14 cellular contexts compared by ENCODE assay signal in genomic region chr1:18190598-18190997, GRCh38.
A peak's percentile ranks its signal among the peaks of the same experiment; 100 is the strongest.
DNase-seq lines count a peak whose midpoint lies in the region; TF ChIP-seq lines count a peak whose summit lies in the region.
"Had no signal": no experiment of that assay in that cellular context is flagged by ENCODE, and none has a peak within 500 bp of the region (broad histone marks: within the 10 kb centered on the region; RNA-seq: fewer than 3 reads in every experiment).

No MANE protein-coding gene starts in this region.

- peak overlapping the region; percentile 1 for H3K9ac ChIP-seq in neuronal stem cell (ENCODE audit: low read depth, low read length, poor library complexity)
- H3K9ac ChIP-seq: BLaER1 had no signal

- TF ChIP-seq EP300 in ovary (IDR thresholded peaks at IDR 0.05) (no peak), sigmoid colon (IDR thresholded peaks at IDR 0.05) (no peak)

- H3K9me3 ChIP-seq in neuronal stem cell (replicated peaks in 1 of 2; ENCODE audit: control insufficient read depth in 2 of 2, insufficient read depth in 1 of 2, low read depth in 1 of 2, low read length in 2 of 2), result no peaks in the 10 kb centered on the region
- no peaks in the 10 kb centered on the region for H3K9me3 ChIP-seq in A673 (ENCODE audit: low read depth, low read length, poor library complexity, severe bottlenecking)
- no peaks in the 10 kb centered on the region for H3K9me3 ChIP-seq in ovary
- H3K9me3 ChIP-seq in sigmoid colon, result no peaks in the 10 kb centered on the region
- H3K9me3 ChIP-seq: BLaER1 had no signal

- no peak overlapping the region for H3K23ac ChIP-seq in neuronal stem cell (ENCODE audit: low read depth, low read length, poor library complexity)

- H3K36me3 ChIP-seq in neuronal stem cell (replicated peaks in 1 of 2; ENCODE audit: control insufficient read depth in 2 of 2, insufficient read depth in 2 of 2, low read length in 2 of 2), result no peaks in the 10 kb centered on the region
- no peaks in the 10 kb centered on the region for H3K36me3 ChIP-seq in A673 (ENCODE audit: insufficient read depth, low read length, poor library complexity, severe bottlenecking)
- no peaks in the 10 kb centered on the region for H3K36me3 ChIP-seq in ovary
- no peaks in the 10 kb centered on the region for H3K36me3 ChIP-seq in sigmoid colon
- H3K36me3 ChIP-seq: BLaER1 had no signal

- no peak for TF ChIP-seq CTCF in VCaP (conservative IDR thresholded peaks at IDR 0.05)
- TF ChIP-seq CTCF in A673 (conservative IDR thresholded peaks at IDR 0.05; ENCODE audit: low read depth, low read length), result no peak
- no peak for TF ChIP-seq CTCF in ovary (IDR thresholded peaks at IDR 0.05)
- no peak for TF ChIP-seq CTCF in sigmoid colon (IDR thresholded peaks at IDR 0.05)

- no peak overlapping the region for H2AFZ ChIP-seq in neuronal stem cell (ENCODE audit: low read length)

- no peak overlapping the region for H3K4me3 ChIP-seq in neuronal stem cell (ENCODE audit: low read length in 2 of 2)
- H3K4me3 ChIP-seq in A673 (ENCODE audit: low read depth, low read length, poor library complexity, severe bottlenecking), result no peak overlapping the region
- H3K4me3 ChIP-seq in ovary, result no peak overlapping the region
- no peak overlapping the region for H3K4me3 ChIP-seq in sigmoid colon
- H3K4me3 ChIP-seq: BLaER1 had no signal

- peak; percentile 71 for DNase-seq in DMS 273 (lab: John Stamatoyannopoulos, UW; ENCODE audit: unreplicated experiment)
- DNase-seq in NCI-H82 treated with DMSO at 0.1 percent for 48 hours (lab: John Stamatoyannopoulos, UW; ENCODE audit: unreplicated experiment), result peak; percentile 49
- no peak for DNase-seq in neuronal stem cell (ENCODE audit: low spot score)
- DNase-seq in A673 (ENCODE audit: low spot score), result no peak
- no peak for DNase-seq in ovary
- DNase-seq in sigmoid colon, result no peak
- DNase-seq: CD8-positive, alpha-beta T cell; DND-41; GOT3; NCI-H1105; NCI-H2081 treated with DMSO at 0.1 percent for 48 hours; NCI-H446 treated with DMSO at 0.1 percent for 48 hours had no signal

- H3K4me1 ChIP-seq in neuronal stem cell (ENCODE audit: control insufficient read depth in 2 of 2, insufficient read depth in 1 of 2, low read depth in 1 of 2, low read length in 2 of 2), result peaks cover 0 to 8% of the 10 kb centered on the region in 2 donors
- H3K4me1 ChIP-seq in A673 (ENCODE audit: insufficient read depth, low read length, poor library complexity, severe bottlenecking), result no peaks in the 10 kb centered on the region
- H3K4me1 ChIP-seq in ovary (ENCODE audit: insufficient read depth), result no peaks in the 10 kb centered on the region
- no peaks in the 10 kb centered on the region for H3K4me1 ChIP-seq in sigmoid colon

- peak overlapping the region; percentile 58 for H3K14ac ChIP-seq in neuronal stem cell (ENCODE audit: low read length)

- no peak overlapping the region for H2AK5ac ChIP-seq in neuronal stem cell (ENCODE audit: low read depth, low read length)

- H2BK120ac ChIP-seq in neuronal stem cell (ENCODE audit: low read depth, low read length), result peak overlapping the region; percentile 41

- H3K27me3 ChIP-seq in neuronal stem cell (ENCODE audit: control insufficient read depth in 3 of 3, insufficient read depth in 3 of 3, low read depth in 1 of 3, low read length in 3 of 3), result peaks cover 0 to 2% (median 0%) of the 10 kb centered on the region in 3 experiments
- H3K27me3 ChIP-seq in A673 (replicated peaks; ENCODE audit: insufficient read depth, low read depth, low read length, poor library complexity), result no peaks in the 10 kb centered on the region
- H3K27me3 ChIP-seq in ovary, result no peaks in the 10 kb centered on the region
- H3K27me3 ChIP-seq in sigmoid colon, result peaks cover 0 to 4% (median 0%) of the 10 kb centered on the region in 3 donors
- H3K27me3 ChIP-seq: BLaER1 had no signal

- H3K27ac ChIP-seq in VCaP (peak overlapping the region; percentile 89), neuronal stem cell (replicated peaks; ENCODE audit: low read length) (no peak overlapping the region), A673 (ENCODE audit: low read depth, low read length, poor library complexity, severe bottlenecking) (no peak overlapping the region), ovary (no peak overlapping the region), sigmoid colon (no peak overlapping the region)
- H3K27ac ChIP-seq: BLaER1 had no signal

- no CpG with 5 or more reads among the region's 7 CpGs for WGBS in neuronal stem cell (ENCODE audit: extremely low coverage in 2 of 2, insufficient read length in 2 of 2, insufficient replicate concordance in 1 of 2), 2 donors
- WGBS in ovary, 3 donors, result 25 to 40% (median 36%) methylated on average over 7 of the region's 7 CpGs
- 39 to 46% methylated on average over 7 of the region's 7 CpGs for WGBS in sigmoid colon, 2 donors

- no peak overlapping the region for H2BK15ac ChIP-seq in neuronal stem cell (ENCODE audit: low read length)

- intact Hi-C loops in A673 (cut with micrococcal nuclease; ENCODE audit: unreplicated experiment), result no loop called here
- intact Hi-C loops in ovary (cut with DNase I), result no loop called here
- intact Hi-C loops in sigmoid colon (cut with DNase I), result no loop called here

- POLR2A ChIA-PET in A673 (lab: Charles Lee; ENCODE audit: low non-redundant PET), result no interaction called here

- peak overlapping the region; percentile 68 for H3K18ac ChIP-seq in neuronal stem cell (ENCODE audit: low read length)

- no peak overlapping the region for H3K4me2 ChIP-seq in neuronal stem cell (ENCODE audit: insufficient read depth, low read length, poor library complexity, severe bottlenecking)
- H3K4me2 ChIP-seq: BLaER1 had no signal

- no peak overlapping the region for H4K91ac ChIP-seq in neuronal stem cell (ENCODE audit: low read depth, low read length, poor library complexity)

- no peaks in the 10 kb centered on the region for H3K79me1 ChIP-seq in neuronal stem cell (ENCODE audit: low read depth, low read length)

- CTCF ChIA-PET in A673 (lab: Charles Lee), result no interaction called here

- H4K8ac ChIP-seq in neuronal stem cell (ENCODE audit: low read depth, low read length), result no peak overlapping the region

- TF ChIP-seq POLR2A in ovary (IDR thresholded peaks at IDR 0.05) (no peak), sigmoid colon (IDR thresholded peaks at IDR 0.05) (no peak)

- no peak overlapping the region for H2BK5ac ChIP-seq in neuronal stem cell (ENCODE audit: low read length)

- no peak overlapping the region for H2BK12ac ChIP-seq in neuronal stem cell (ENCODE audit: low read length)

- no peak overlapping the region for H3K4ac ChIP-seq in neuronal stem cell (ENCODE audit: low read length)

- no TSS peak for BruUV-seq in A673 (replicated peaks; lab: Mats Ljungman, UMichigan)

Comparison
In these comparisons a context has a peak if more than half of its experiments do, and no peak if none do; other contexts are left out.
1. DNase-seq: peak in DMS 273 (single experiment) and NCI-H82 treated with DMSO at 0.1 percent for 48 hours (single experiment); none in neuronal stem cell (single experiment), A673 (single experiment), ovary (0 of 5) and sigmoid colon (single experiment).